ENCODE assay signal across 1 cellular context in genomic region chr9:73009649-73010288, GRCh38.
TF ChIP-seq lines count a peak whose summit lies in the region.

No MANE protein-coding gene starts in this region.

TF ChIP-seq in K562, 482 proteins besides CTCF, POLR2A, EP300 and RAD21 (continued from another document and continues in another):
- TF ChIP-seq CUX1 (CRISPR knock-in tag; IDR thresholded peaks at IDR 0.05) (no peak), NCOA2 (IDR thresholded peaks at IDR 0.05; ENCODE audit: partially characterized antibody in 2 of 2) (no peak), ZNF785 (CRISPR knock-in tag; IDR thresholded peaks at IDR 0.05) (no peak), PURB (CRISPR knock-in tag; IDR thresholded peaks at IDR 0.05; ENCODE audit: low read depth) (no peak), SFPQ (IDR thresholded peaks at IDR 0.05; ENCODE audit: low read depth, low read length) (no peak), TCF7 (IDR thresholded peaks at IDR 0.05; ENCODE audit: borderline replicate concordance) (peak; percentile 63; the same call in 1 of the 2 replicates), TBL1XR1 (IDR thresholded peaks at IDR 0.05; ENCODE audit: low read length in 2 of 2) (0 out of 4 replicates have a peak, but pooled peaks of 1 of the 2 experiments have one; percentile 34), SMAD2 (IDR thresholded peaks at IDR 0.05; ENCODE audit: low read depth, low read length) (no peak), TOE1 (IDR thresholded peaks at IDR 0.05; ENCODE audit: borderline replicate concordance) (no peak), TOE1 (CRISPR knock-in tag; IDR thresholded peaks at IDR 0.05; ENCODE audit: borderline replicate concordance, low read depth) (no peak), TEAD1 (CRISPR knock-in tag; IDR thresholded peaks at IDR 0.05) (no peak), ZNF507 (tag; conservative IDR thresholded peaks at IDR 0.05) (no peak), DLX4 (CRISPR knock-in tag; IDR thresholded peaks at IDR 0.05) (no peak), BRF1 (IDR thresholded peaks at IDR 0.05; ENCODE audit: borderline replicate concordance, extremely low read depth, insufficient read length) (no peak), HDAC3 (IDR thresholded peaks at IDR 0.05; ENCODE audit: borderline replicate concordance, partially characterized antibody) (no peak), CHD7 (IDR thresholded peaks at IDR 0.05; ENCODE audit: low read depth, low read length) (no peak), SOX6 (IDR thresholded peaks at IDR 0.05) (peak; percentile 63), ZNF316 (IDR thresholded peaks at IDR 0.05) (no peak), STAT5B (CRISPR knock-in tag; IDR thresholded peaks at IDR 0.05) (no peak), ZNF384 (IDR thresholded peaks at IDR 0.05; ENCODE audit: low read depth, low read length) (no peak), DDX20 (tag; IDR thresholded peaks at IDR 0.05; ENCODE audit: low read depth) (no peak), PHF21A (IDR thresholded peaks at IDR 0.05; ENCODE audit: borderline replicate concordance, low read depth) (no peak), MAFK (IDR thresholded peaks at IDR 0.05; ENCODE audit: low read length) (no peak), ZBTB7A (IDR thresholded peaks at IDR 0.05; ENCODE audit: borderline replicate concordance, control insufficient read depth, low read depth, low read length) (no peak), DACH1 (IDR thresholded peaks at IDR 0.05; ENCODE audit: partially characterized antibody) (peak; percentile 23), PTTG1 (tag; IDR thresholded peaks at IDR 0.05; ENCODE audit: low read depth) (no peak), NR1H2 (CRISPR knock-in tag; IDR thresholded peaks at IDR 0.05) (no peak), MYC (IDR thresholded peaks at IDR 0.05; ENCODE audit: low read depth, low read length) (peak; percentile 72), MYC (CRISPR knock-in tag; IDR thresholded peaks at IDR 0.05; ENCODE audit: borderline replicate concordance, low read depth) (no peak), CHCHD3 (CRISPR knock-in tag; IDR thresholded peaks at IDR 0.05) (no peak), ZNF239 (CRISPR knock-in tag; IDR thresholded peaks at IDR 0.05) (no peak), RNF219 (CRISPR knock-in tag; IDR thresholded peaks at IDR 0.05) (no peak), ATF3 (IDR thresholded peaks at IDR 0.05) (no peak), ATF3 (CRISPR knock-in tag; conservative IDR thresholded peaks at IDR 0.05) (no peak), HMG20B (CRISPR knock-in tag; IDR thresholded peaks at IDR 0.05) (no peak), BRD9 (IDR thresholded peaks at IDR 0.05; ENCODE audit: low read depth, partially characterized antibody) (no peak), ESRRB (CRISPR knock-in tag; IDR thresholded peaks at IDR 0.05; ENCODE audit: borderline replicate concordance) (no peak), RBM14 (IDR thresholded peaks at IDR 0.05; ENCODE audit: borderline replicate concordance, insufficient read depth, low read depth, low read length) (no peak), DPF2 (IDR thresholded peaks at IDR 0.05) (peak; percentile 57), ZNF695 (CRISPR knock-in tag; IDR thresholded peaks at IDR 0.05) (no peak), ARID1B (IDR thresholded peaks at IDR 0.05) (peak; percentile 75), CBX5 (IDR thresholded peaks at IDR 0.05; ENCODE audit: borderline replicate concordance, low read depth) (no peak), NR3C1 (CRISPR knock-in tag; IDR thresholded peaks at IDR 0.05) (no peak), BDP1 (IDR thresholded peaks at IDR 0.05; ENCODE audit: insufficient read depth, insufficient read length) (no peak), TCF15 (CRISPR knock-in tag; IDR thresholded peaks at IDR 0.05) (no peak)
